ENCODE assay signal across 1 cellular context in genomic region chr11:548700-549603, GRCh38.
TF ChIP-seq lines count a peak whose summit lies in the region.

No MANE protein-coding gene starts in this region.

TF ChIP-seq in IMR-90, 13 proteins besides CTCF, POLR2A, EP300 and RAD21:
- TF ChIP-seq MAFK (IDR thresholded peaks at IDR 0.05; ENCODE audit: low read depth, low read length): no peak
